In genomic region chr1:150530491-150531159, GRCh38 we compare ENCODE assay signal across 31 cellular contexts. TPM values are rescaled to one million over a fixed set of nuclear protein-coding genes. Genes with fewer than 3 reads are reported as not detected.
"Had no signal": no experiment of that assay in that cellular context is flagged by ENCODE, and none has a peak within 500 bp of the region (broad histone marks: within the 10 kb centered on the region; RNA-seq: fewer than 3 reads in every experiment).

No MANE protein-coding gene starts in this region.

- H3K4me3 ChIP-seq: dorsolateral prefrontal cortex, esophagus squamous epithelium, gastrocnemius medialis, prostate gland, right atrium auricular region, upper lobe of right lung had no signal

- H3K9me3 Mint-ChIP-seq: activated CD4-positive, alpha-beta T cell treated with anti-CD3 and anti-CD28 coated beads, Interleukin-2, amount 10 ng/mL, durations not matched to agents 7 days and 5 days; activated CD8-positive, alpha-beta T cell treated with anti-CD3 and anti-CD28 coated beads for 36 hours; activated naive CD8-positive, alpha-beta T cell treated with anti-CD3 and anti-CD28 coated beads, Interleukin-2, amount 50 U/mL, for 24 hours; activated T-helper 1 cell treated with anti-CD3 and anti-CD28 coated beads, Interleukin-12 subunit alpha, Interleukin-12 subunit beta, Interleukin-2, Interleukin-4 antibody, amounts not matched to agents 30 ng/mL and 10 ng/mL and 1 ng/mL, durations not matched to agents 14 hours and 24 hours and 36 hours; effector memory CD8-positive, alpha-beta T cell; nephron; T-cell; T-helper 2 cell treated with Interferon-gamma antibody and Interleukin-4, amounts not matched to agents 5 μg/mL and 100 μg/mL, for 36 hours had no signal

- ATAC-seq: activated CD8-positive, alpha-beta memory T cell treated with anti-CD3 and anti-CD28 coated beads, Interleukin-2, amount 10 ng/mL, durations not matched to agents 7 days and 5 days; activated CD8-positive, alpha-beta T cell treated with anti-CD3 and anti-CD28 coated beads for 36 hours; activated naive CD8-positive, alpha-beta T cell treated with anti-CD3 and anti-CD28 coated beads, Interleukin-2, amount 50 U/mL, for 24 hours; effector memory CD8-positive, alpha-beta T cell; gastrocnemius medialis; left cardiac atrium; stimulated activated naive CD8-positive, alpha-beta T cell treated with anti-CD3 and anti-CD28 coated beads, Interleukin-15, Interleukin-2, amounts not matched to agents 100 U/mL and 50 U/mL, for 24 hours; T-cell; upper lobe of right lung had no signal

- H3K4me1 Mint-ChIP-seq: activated CD8-positive, alpha-beta memory T cell treated with anti-CD3 and anti-CD28 coated beads, Interleukin-2, amount 10 ng/mL, durations not matched to agents 7 days and 5 days had no signal

- H3K36me3 Mint-ChIP-seq: activated CD8-positive, alpha-beta memory T cell treated with anti-CD3 and anti-CD28 coated beads, Interleukin-2, amount 10 ng/mL, durations not matched to agents 7 days and 5 days; T-cell had no signal

- H3K4me1 ChIP-seq: prostate gland, upper lobe of right lung had no signal

- H3K27me3 Mint-ChIP-seq: activated CD4-positive, alpha-beta T cell treated with anti-CD3 and anti-CD28 coated beads, Interleukin-2, amount 10 ng/mL, durations not matched to agents 7 days and 5 days; activated CD8-positive, alpha-beta memory T cell treated with anti-CD3 and anti-CD28 coated beads, Interleukin-2, amount 10 ng/mL, durations not matched to agents 7 days and 5 days; activated CD8-positive, alpha-beta T cell treated with anti-CD3 and anti-CD28 coated beads for 36 hours; activated naive CD8-positive, alpha-beta T cell treated with anti-CD3 and anti-CD28 coated beads, Interleukin-2, amount 50 U/mL, for 24 hours; effector memory CD8-positive, alpha-beta T cell; T-cell had no signal

- DNase-seq: activated CD4-positive, alpha-beta T cell treated with anti-CD3 and anti-CD28 coated beads, Interleukin-2, amount 10 ng/mL, durations not matched to agents 7 days and 5 days; activated CD4-positive, CD25-positive, alpha-beta regulatory T cell treated with anti-CD3 and anti-CD28 coated beads, Interleukin-2, amount 50 U/mL, for 72 hours; activated CD8-positive, alpha-beta memory T cell treated with anti-CD3 and anti-CD28 coated beads, Interleukin-2, amount 10 ng/mL, durations not matched to agents 7 days and 5 days; activated CD8-positive, alpha-beta T cell treated with anti-CD3 and anti-CD28 coated beads for 36 hours; activated gamma-delta T cell; activated naive CD4-positive, alpha-beta T cell treated with anti-CD3 and anti-CD28 coated beads, Interleukin-2, amount 50 U/mL, for 16 hours; activated naive CD8-positive, alpha-beta T cell treated with anti-CD3 and anti-CD28 coated beads, Interleukin-2, amount 50 U/mL, for 24 hours; activated T-cell treated with anti-CD3 and anti-CD28 coated beads for 4 hours; brain microvascular endothelial cell; central memory CD4-positive, alpha-beta T cell; dorsolateral prefrontal cortex; effector memory CD8-positive, alpha-beta T cell; esophagus squamous epithelium; gastrocnemius medialis; head of caudate nucleus; islet precursor cell; left cardiac atrium; midbrain; stimulated activated CD4-positive, alpha-beta T cell treated with anti-CD3 and anti-CD28 coated beads, Interleukin-4, amount 100 ng/mL, for 24 hours; stimulated activated naive CD8-positive, alpha-beta T cell treated with anti-CD3 and anti-CD28 coated beads, Interleukin-15, Interleukin-2, amounts not matched to agents 100 U/mL and 50 U/mL, for 24 hours; T-cell; upper lobe of right lung; WERI-Rb-1 had no signal

- H3K4me3 Mint-ChIP-seq: activated CD4-positive, alpha-beta T cell treated with anti-CD3 and anti-CD28 coated beads, Interleukin-2, amount 10 ng/mL, durations not matched to agents 7 days and 5 days; activated CD8-positive, alpha-beta memory T cell treated with anti-CD3 and anti-CD28 coated beads, Interleukin-2, amount 10 ng/mL, durations not matched to agents 7 days and 5 days; activated CD8-positive, alpha-beta T cell treated with anti-CD3 and anti-CD28 coated beads for 36 hours; activated naive CD8-positive, alpha-beta T cell treated with anti-CD3 and anti-CD28 coated beads, Interleukin-2, amount 50 U/mL, for 24 hours; activated T-helper 1 cell treated with anti-CD3 and anti-CD28 coated beads, Interleukin-12 subunit alpha, Interleukin-12 subunit beta, Interleukin-2, Interleukin-4 antibody, amounts not matched to agents 30 ng/mL and 10 ng/mL and 1 ng/mL, durations not matched to agents 14 hours and 24 hours and 36 hours; effector memory CD8-positive, alpha-beta T cell; nephron; T-cell; T-helper 2 cell treated with Interferon-gamma antibody and Interleukin-4, amounts not matched to agents 5 μg/mL and 100 μg/mL, for 36 hours had no signal

- H3K27ac ChIP-seq: brain microvascular endothelial cell, dorsolateral prefrontal cortex, gastrocnemius medialis, prostate gland, upper lobe of right lung, WERI-Rb-1 had no signal

- H3K36me3 ChIP-seq: brain microvascular endothelial cell, esophagus squamous epithelium, gastrocnemius medialis, prostate gland, right atrium auricular region, upper lobe of right lung, WERI-Rb-1 had no signal

- H3K27ac Mint-ChIP-seq: activated CD4-positive, alpha-beta T cell treated with anti-CD3 and anti-CD28 coated beads, Interleukin-2, amount 10 ng/mL, durations not matched to agents 7 days and 5 days; activated CD8-positive, alpha-beta memory T cell treated with anti-CD3 and anti-CD28 coated beads, Interleukin-2, amount 10 ng/mL, durations not matched to agents 7 days and 5 days; activated CD8-positive, alpha-beta T cell treated with anti-CD3 and anti-CD28 coated beads for 36 hours; activated naive CD8-positive, alpha-beta T cell treated with anti-CD3 and anti-CD28 coated beads, Interleukin-2, amount 50 U/mL, for 24 hours; activated T-helper 1 cell treated with anti-CD3 and anti-CD28 coated beads, Interleukin-12 subunit alpha, Interleukin-12 subunit beta, Interleukin-2, Interleukin-4 antibody, amounts not matched to agents 30 ng/mL and 10 ng/mL and 1 ng/mL, durations not matched to agents 14 hours and 24 hours and 36 hours; effector memory CD8-positive, alpha-beta T cell; T-cell; T-helper 2 cell treated with Interferon-gamma antibody and Interleukin-4, amounts not matched to agents 5 μg/mL and 100 μg/mL, for 36 hours had no signal

- H3K9me3 ChIP-seq: esophagus squamous epithelium, gastrocnemius medialis, prostate gland, right atrium auricular region, upper lobe of right lung had no signal

- H3K27me3 ChIP-seq: brain microvascular endothelial cell, dorsolateral prefrontal cortex, esophagus squamous epithelium, gastrocnemius medialis, right atrium auricular region, upper lobe of right lung had no signal

RNA-seq across cellular contexts. Expression of gene FALEC, which starts 15.1 kb away (rescaled TPM):
- total RNA-seq: activated CD8-positive, alpha-beta T cell treated with anti-CD3 and anti-CD28 coated beads for 36 hours; activated T-helper 1 cell treated with anti-CD3 and anti-CD28 coated beads, Interleukin-12 subunit alpha, Interleukin-12 subunit beta, Interleukin-2, Interleukin-4 antibody, amounts not matched to agents 30 ng/mL and 10 ng/mL and 1 ng/mL, durations not matched to agents 14 hours and 24 hours and 36 hours; gastrocnemius medialis; left cardiac atrium; liver; omental fat pad; prostate gland; right atrium auricular region; subcutaneous adipose tissue had no signal
- polyA plus RNA-seq: liver had no signal
